ENCODE assay signal across 15 cellular contexts in the genomic region with DNA sequence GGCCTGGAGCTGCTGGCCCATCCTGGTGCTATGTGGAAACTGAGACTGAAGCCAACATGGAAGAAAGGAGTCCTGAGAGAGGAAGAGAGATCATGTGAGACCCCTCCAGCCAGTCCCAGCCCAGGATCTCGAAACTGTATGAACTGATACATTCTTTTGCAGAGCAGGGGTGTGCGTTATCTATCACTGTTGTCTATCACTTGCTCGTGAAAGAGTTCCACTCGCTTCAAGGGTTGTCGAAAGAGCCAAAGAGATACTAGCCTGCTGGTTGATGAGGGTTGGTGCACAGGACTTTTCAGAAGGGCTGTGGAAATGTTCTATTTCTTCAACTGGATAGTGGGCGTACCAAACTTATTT.
"Had no signal": no experiment of that assay in that cellular context is flagged by ENCODE, and none has a peak within 500 bp of the region (broad histone marks: within the 10 kb centered on the region; RNA-seq: fewer than 3 reads in every experiment).

No MANE protein-coding gene starts in this region.

- H3K4me3 ChIP-seq: ascending aorta, coronary artery, pancreas had no signal

- H3K9me3 ChIP-seq: ascending aorta, pancreas had no signal

- H3K9me3 Mint-ChIP-seq: activated CD4-positive, alpha-beta T cell treated with anti-CD3 and anti-CD28 coated beads, Interleukin-2, amount 10 ng/mL, durations not matched to agents 24 days and 14 days; activated T-helper 1 cell treated with anti-CD3 and anti-CD28 coated beads, Interleukin-12 subunit alpha, Interleukin-12 subunit beta, Interleukin-2, Interleukin-4 antibody, amounts not matched to agents 30 ng/mL and 10 ng/mL and 1 ng/mL, durations not matched to agents 14 hours and 24 hours and 36 hours; stimulated activated naive CD8-positive, alpha-beta T cell treated with anti-CD3 and anti-CD28 coated beads, Interleukin-15, Interleukin-2, amounts not matched to agents 100 ng/mL and 50 ng/mL, for 24 hours had no signal

- H3K4me1 ChIP-seq: pancreas had no signal

- H3K27me3 ChIP-seq: ascending aorta, pancreas had no signal

- H3K4me3 Mint-ChIP-seq: activated CD4-positive, alpha-beta T cell treated with anti-CD3 and anti-CD28 coated beads, Interleukin-2, amount 10 ng/mL, durations not matched to agents 24 days and 14 days; activated T-helper 1 cell treated with anti-CD3 and anti-CD28 coated beads, Interleukin-12 subunit alpha, Interleukin-12 subunit beta, Interleukin-2, Interleukin-4 antibody, amounts not matched to agents 30 ng/mL and 10 ng/mL and 1 ng/mL, durations not matched to agents 14 hours and 24 hours and 36 hours; immature natural killer cell; stimulated activated naive CD8-positive, alpha-beta T cell treated with anti-CD3 and anti-CD28 coated beads, Interleukin-15, Interleukin-2, amounts not matched to agents 100 ng/mL and 50 ng/mL, for 24 hours had no signal

- ATAC-seq: left colon had no signal

- H3K27me3 Mint-ChIP-seq: activated CD4-positive, alpha-beta T cell treated with anti-CD3 and anti-CD28 coated beads, Interleukin-2, amount 10 ng/mL, durations not matched to agents 24 days and 14 days had no signal

- DNase-seq: activated CD4-positive, alpha-beta T cell treated with anti-CD3 and anti-CD28 coated beads, Interleukin-2, amount 10 ng/mL, durations not matched to agents 24 days and 14 days; activated naive CD4-positive, alpha-beta T cell; central memory CD4-positive, alpha-beta T cell; effector CD8-positive, alpha-beta T cell; hippocampal formation; immature natural killer cell; left colon; mammary epithelial cell; pancreas; stimulated activated CD4-positive, alpha-beta T cell treated with anti-CD3 and anti-CD28 coated beads, Interleukin-15, amount 100 ng/mL, for 24 hours; stimulated activated CD4-positive, alpha-beta T cell treated with anti-CD3 and anti-CD28 coated beads, Interleukin-4, amount 100 ng/mL, for 24 hours had no signal

- H3K27ac ChIP-seq: ascending aorta, coronary artery, pancreas had no signal

- H3K36me3 Mint-ChIP-seq: immature natural killer cell had no signal

- H3K36me3 ChIP-seq: ascending aorta, pancreas had no signal

- H3K4me1 Mint-ChIP-seq: activated CD4-positive, alpha-beta T cell treated with anti-CD3 and anti-CD28 coated beads, Interleukin-2, amount 10 ng/mL, durations not matched to agents 24 days and 14 days; immature natural killer cell had no signal

- H3K27ac Mint-ChIP-seq: activated CD4-positive, alpha-beta T cell treated with anti-CD3 and anti-CD28 coated beads, Interleukin-2, amount 10 ng/mL, durations not matched to agents 24 days and 14 days; activated T-helper 1 cell treated with anti-CD3 and anti-CD28 coated beads, Interleukin-12 subunit alpha, Interleukin-12 subunit beta, Interleukin-2, Interleukin-4 antibody, amounts not matched to agents 30 ng/mL and 10 ng/mL and 1 ng/mL, durations not matched to agents 14 hours and 24 hours and 36 hours; immature natural killer cell; stimulated activated naive CD8-positive, alpha-beta T cell treated with anti-CD3 and anti-CD28 coated beads, Interleukin-15, Interleukin-2, amounts not matched to agents 100 ng/mL and 50 ng/mL, for 24 hours had no signal
